In the genomic region with DNA sequence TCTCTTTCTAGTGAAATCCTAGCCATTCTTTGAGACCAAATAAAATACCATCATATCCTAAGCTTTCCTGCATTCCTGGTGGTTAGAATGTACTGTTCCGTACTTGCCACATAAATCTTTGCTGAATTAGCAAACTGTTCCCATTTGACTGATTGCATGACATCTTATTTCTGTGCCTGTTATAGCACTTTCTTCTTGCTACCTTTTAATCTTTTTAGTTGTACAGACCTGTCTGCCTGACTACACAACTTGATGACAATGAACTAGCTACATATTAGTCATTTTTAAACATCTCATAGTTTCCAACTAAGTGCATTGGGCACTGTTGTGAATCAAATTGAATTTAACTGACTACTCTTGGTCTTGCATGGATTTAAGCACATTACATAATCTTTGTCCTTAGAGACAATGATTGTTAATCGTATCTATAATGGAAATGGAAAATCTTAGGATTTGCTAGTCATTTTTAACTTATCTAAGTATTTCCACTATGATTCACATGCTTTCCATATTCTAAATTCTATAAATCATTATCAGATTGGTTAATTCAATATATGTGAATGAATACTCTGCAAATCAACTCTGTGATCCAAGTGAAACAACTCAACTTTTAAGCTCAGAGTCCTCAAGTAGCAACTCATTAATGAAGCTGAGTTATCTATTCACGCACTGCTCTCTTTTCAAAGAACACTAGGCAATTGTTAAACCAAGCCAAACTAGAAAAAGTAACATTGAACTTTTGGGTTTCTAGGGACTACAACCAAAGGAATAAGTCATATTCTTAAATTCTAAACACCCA, we compare ENCODE assay signal across 2 cellular contexts.
A peak's percentile ranks its signal among the peaks of the same experiment; 100 is the strongest.
TF ChIP-seq lines count a peak whose summit lies in the region.

No MANE protein-coding gene starts in this region.

TF ChIP-seq in SK-N-SH treated with all-trans-retinoic acid at 6 μM for 48 hours, 23 proteins besides CTCF, POLR2A, EP300 and RAD21:
- no peak for TF ChIP-seq ZC3H10 (CRISPR knock-in tag; IDR thresholded peaks at IDR 0.05)
- TF ChIP-seq ISL1 (CRISPR knock-in tag; IDR thresholded peaks at IDR 0.05): peak; percentile 45
TF ChIP-seq in SK-N-SH treated with all-trans-retinoic acid at 6 μM for 48 hours: peak in this region for 1.

TF ChIP-seq in SK-N-SH, 30 proteins besides CTCF, POLR2A, EP300 and RAD21:
- TF ChIP-seq TEAD4 (IDR thresholded peaks at IDR 0.05; ENCODE audit: borderline replicate concordance, insufficient read depth) (no peak), TAF1 (IDR thresholded peaks at IDR 0.05; ENCODE audit: borderline replicate concordance, low read depth, low read length) (no peak), SMC3 (IDR thresholded peaks at IDR 0.05; ENCODE audit: low read depth, low read length) (no peak), RFX5 (IDR thresholded peaks at IDR 0.05; ENCODE audit: low read length) (no peak), JUND (IDR thresholded peaks at IDR 0.05) (no peak), MEF2A (IDR thresholded peaks at IDR 0.05; ENCODE audit: borderline replicate concordance, low read depth) (no peak), YY1 (IDR thresholded peaks at IDR 0.05; ENCODE audit: low read depth) (no peak), GABPA (IDR thresholded peaks at IDR 0.05; ENCODE audit: low read depth) (no peak), FOXJ3 (CRISPR knock-in tag; IDR thresholded peaks at IDR 0.05) (no peak), RCOR1 (IDR thresholded peaks at IDR 0.05; ENCODE audit: low read length) (no peak), RXRA (IDR thresholded peaks at IDR 0.05; ENCODE audit: borderline replicate concordance, low read depth) (no peak), GATA2 (CRISPR knock-in tag; IDR thresholded peaks at IDR 0.05) (no peak), FOSL2 (IDR thresholded peaks at IDR 0.05; ENCODE audit: borderline replicate concordance, low read depth) (no peak), FOXM1 (IDR thresholded peaks at IDR 0.05; ENCODE audit: low read depth) (no peak), EZH2phosphoT487 (IDR thresholded peaks at IDR 0.05; ENCODE audit: borderline replicate concordance, low read depth) (no peak), POLR2AphosphoS5 (IDR thresholded peaks at IDR 0.05; ENCODE audit: low read depth, low read length) (no peak)
- TF ChIP-seq, protein P1, sequence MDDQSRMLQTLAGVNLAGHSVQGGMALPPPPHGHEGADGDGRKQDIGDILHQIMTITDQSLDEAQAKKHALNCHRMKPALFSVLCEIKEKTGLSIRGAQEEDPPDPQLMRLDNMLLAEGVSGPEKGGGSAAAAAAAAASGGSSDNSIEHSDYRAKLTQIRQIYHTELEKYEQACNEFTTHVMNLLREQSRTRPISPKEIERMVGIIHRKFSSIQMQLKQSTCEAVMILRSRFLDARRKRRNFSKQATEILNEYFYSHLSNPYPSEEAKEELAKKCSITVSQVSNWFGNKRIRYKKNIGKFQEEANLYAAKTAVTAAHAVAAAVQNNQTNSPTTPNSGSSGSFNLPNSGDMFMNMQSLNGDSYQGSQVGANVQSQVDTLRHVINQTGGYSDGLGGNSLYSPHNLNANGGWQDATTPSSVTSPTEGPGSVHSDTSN (IDR thresholded peaks at IDR 0.05): no peak
- TF ChIP-seq, protein P2, sequence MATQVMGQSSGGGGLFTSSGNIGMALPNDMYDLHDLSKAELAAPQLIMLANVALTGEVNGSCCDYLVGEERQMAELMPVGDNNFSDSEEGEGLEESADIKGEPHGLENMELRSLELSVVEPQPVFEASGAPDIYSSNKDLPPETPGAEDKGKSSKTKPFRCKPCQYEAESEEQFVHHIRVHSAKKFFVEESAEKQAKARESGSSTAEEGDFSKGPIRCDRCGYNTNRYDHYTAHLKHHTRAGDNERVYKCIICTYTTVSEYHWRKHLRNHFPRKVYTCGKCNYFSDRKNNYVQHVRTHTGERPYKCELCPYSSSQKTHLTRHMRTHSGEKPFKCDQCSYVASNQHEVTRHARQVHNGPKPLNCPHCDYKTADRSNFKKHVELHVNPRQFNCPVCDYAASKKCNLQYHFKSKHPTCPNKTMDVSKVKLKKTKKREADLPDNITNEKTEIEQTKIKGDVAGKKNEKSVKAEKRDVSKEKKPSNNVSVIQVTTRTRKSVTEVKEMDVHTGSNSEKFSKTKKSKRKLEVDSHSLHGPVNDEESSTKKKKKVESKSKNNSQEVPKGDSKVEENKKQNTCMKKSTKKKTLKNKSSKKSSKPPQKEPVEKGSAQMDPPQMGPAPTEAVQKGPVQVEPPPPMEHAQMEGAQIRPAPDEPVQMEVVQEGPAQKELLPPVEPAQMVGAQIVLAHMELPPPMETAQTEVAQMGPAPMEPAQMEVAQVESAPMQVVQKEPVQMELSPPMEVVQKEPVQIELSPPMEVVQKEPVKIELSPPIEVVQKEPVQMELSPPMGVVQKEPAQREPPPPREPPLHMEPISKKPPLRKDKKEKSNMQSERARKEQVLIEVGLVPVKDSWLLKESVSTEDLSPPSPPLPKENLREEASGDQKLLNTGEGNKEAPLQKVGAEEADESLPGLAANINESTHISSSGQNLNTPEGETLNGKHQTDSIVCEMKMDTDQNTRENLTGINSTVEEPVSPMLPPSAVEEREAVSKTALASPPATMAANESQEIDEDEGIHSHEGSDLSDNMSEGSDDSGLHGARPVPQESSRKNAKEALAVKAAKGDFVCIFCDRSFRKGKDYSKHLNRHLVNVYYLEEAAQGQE (IDR thresholded peaks at IDR 0.05; ENCODE audit: low read depth, low read length): no peak
- TF ChIP-seq, protein P3, sequence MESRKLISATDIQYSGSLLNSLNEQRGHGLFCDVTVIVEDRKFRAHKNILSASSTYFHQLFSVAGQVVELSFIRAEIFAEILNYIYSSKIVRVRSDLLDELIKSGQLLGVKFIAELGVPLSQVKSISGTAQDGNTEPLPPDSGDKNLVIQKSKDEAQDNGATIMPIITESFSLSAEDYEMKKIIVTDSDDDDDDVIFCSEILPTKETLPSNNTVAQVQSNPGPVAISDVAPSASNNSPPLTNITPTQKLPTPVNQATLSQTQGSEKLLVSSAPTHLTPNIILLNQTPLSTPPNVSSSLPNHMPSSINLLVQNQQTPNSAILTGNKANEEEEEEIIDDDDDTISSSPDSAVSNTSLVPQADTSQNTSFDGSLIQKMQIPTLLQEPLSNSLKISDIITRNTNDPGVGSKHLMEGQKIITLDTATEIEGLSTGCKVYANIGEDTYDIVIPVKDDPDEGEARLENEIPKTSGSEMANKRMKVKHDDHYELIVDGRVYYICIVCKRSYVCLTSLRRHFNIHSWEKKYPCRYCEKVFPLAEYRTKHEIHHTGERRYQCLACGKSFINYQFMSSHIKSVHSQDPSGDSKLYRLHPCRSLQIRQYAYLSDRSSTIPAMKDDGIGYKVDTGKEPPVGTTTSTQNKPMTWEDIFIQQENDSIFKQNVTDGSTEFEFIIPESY (IDR thresholded peaks at IDR 0.05; ENCODE audit: borderline replicate concordance, low read depth): no peak
- TF ChIP-seq, protein P4, sequence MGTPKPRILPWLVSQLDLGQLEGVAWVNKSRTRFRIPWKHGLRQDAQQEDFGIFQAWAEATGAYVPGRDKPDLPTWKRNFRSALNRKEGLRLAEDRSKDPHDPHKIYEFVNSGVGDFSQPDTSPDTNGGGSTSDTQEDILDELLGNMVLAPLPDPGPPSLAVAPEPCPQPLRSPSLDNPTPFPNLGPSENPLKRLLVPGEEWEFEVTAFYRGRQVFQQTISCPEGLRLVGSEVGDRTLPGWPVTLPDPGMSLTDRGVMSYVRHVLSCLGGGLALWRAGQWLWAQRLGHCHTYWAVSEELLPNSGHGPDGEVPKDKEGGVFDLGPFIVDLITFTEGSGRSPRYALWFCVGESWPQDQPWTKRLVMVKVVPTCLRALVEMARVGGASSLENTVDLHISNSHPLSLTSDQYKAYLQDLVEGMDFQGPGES (IDR thresholded peaks at IDR 0.05; ENCODE audit: low read depth, low read length): no peak
